In genomic region chr1:197081117-197081753, GRCh38 we compare ENCODE assay signal across 30 cellular contexts. TPM values are rescaled to one million over a fixed set of nuclear protein-coding genes. Genes with fewer than 3 reads are reported as not detected.
DNase-seq lines count a peak whose midpoint lies in the region; TF ChIP-seq lines count a peak whose summit lies in the region.
"Had no signal": no experiment of that assay in that cellular context is flagged by ENCODE, and none has a peak within 500 bp of the region (broad histone marks: within the 10 kb centered on the region; RNA-seq: fewer than 3 reads in every experiment).

No MANE protein-coding gene starts in this region.

- TF ChIP-seq CTCF in A673 (conservative IDR thresholded peaks at IDR 0.05; ENCODE audit: low read depth, low read length) (no peak), HEK293 (tag by site-specific recombination; IDR thresholded peaks at IDR 0.05) (no peak), chondrocyte (IDR thresholded peaks at IDR 0.05) (no peak)

- H3K27ac ChIP-seq in A673 (ENCODE audit: low read depth, low read length, poor library complexity, severe bottlenecking) (no peak overlapping the region), HEK293 (ENCODE audit: extremely low read depth, low read depth, low read length) (no peak overlapping the region)
- H3K27ac ChIP-seq: GM23248, KMS-11, SK-N-MC had no signal

- CTCF ChIA-PET in A673 (lab: Charles Lee) (no interaction called here), HEK293 (lab: Yijun Ruan, JAX) (no interaction called here)

- H3K9me3 ChIP-seq in A673 (ENCODE audit: low read depth, low read length, poor library complexity, severe bottlenecking), result peaks cover 17% of the 10 kb centered on the region
- no peaks in the 10 kb centered on the region for H3K9me3 ChIP-seq in HEK293 (ENCODE audit: control insufficient read depth, insufficient read depth, low read depth, low read length)

- peaks cover 46% of the 10 kb centered on the region for H3K36me3 ChIP-seq in A673 (ENCODE audit: insufficient read depth, low read length, poor library complexity, severe bottlenecking)
- H3K36me3 ChIP-seq in HEK293 (ENCODE audit: control insufficient read depth in 2 of 2, insufficient read depth in 1 of 2, low read length in 2 of 2), result peaks cover 29 to 45% of the 10 kb centered on the region in 2 experiments

- intact Hi-C loops in A673 (cut with micrococcal nuclease; ENCODE audit: unreplicated experiment), result no loop called here

- H3K4me1 Mint-ChIP-seq in chondrocyte (ENCODE audit: low read depth), result no peaks in the 10 kb centered on the region
- H3K4me1 Mint-ChIP-seq: B cell; CD14-positive monocyte; CD8-positive, alpha-beta memory T cell; H9 had no signal

- H3K27ac Mint-ChIP-seq in chondrocyte (ENCODE audit: unreplicated experiment), result no peak overlapping the region
- H3K27ac Mint-ChIP-seq: B cell; CD14-positive monocyte; CD8-positive, alpha-beta memory T cell; H9; HFFc6 had no signal

- POLR2A ChIA-PET in A673 (lab: Charles Lee; ENCODE audit: low non-redundant PET), result no interaction called here
- POLR2A ChIA-PET in HEK293 (lab: Yijun Ruan, JAX), result no interaction called here

- H3K4me3 Mint-ChIP-seq in chondrocyte (ENCODE audit: unreplicated experiment), result no peak overlapping the region
- H3K4me3 Mint-ChIP-seq: B cell, CD14-positive monocyte, H9, HFFc6 had no signal

- no peaks in the 10 kb centered on the region for H3K4me1 ChIP-seq in A673 (ENCODE audit: insufficient read depth, low read length, poor library complexity, severe bottlenecking)
- H3K4me1 ChIP-seq in HEK293 (ENCODE audit: control insufficient read depth, insufficient read depth, low read length), result no peaks in the 10 kb centered on the region

- H3K27me3 ChIP-seq in A673 (replicated peaks; ENCODE audit: insufficient read depth, low read depth, low read length, poor library complexity), result no peaks in the 10 kb centered on the region

- H3K4me3 ChIP-seq in A673 (ENCODE audit: low read depth, low read length, poor library complexity, severe bottlenecking) (no peak overlapping the region), HEK293 (ENCODE audit: low read depth, low read length) (no peak overlapping the region)
- H3K4me3 ChIP-seq: GM12878, GM23248, SK-N-MC had no signal

- BruUV-seq in A673 (replicated peaks; lab: Mats Ljungman, UMichigan), result no TSS peak

- DNase-seq in A673 (ENCODE audit: low spot score), result peak; percentile 13
- DNase-seq in NCI-H69 (lab: John Stamatoyannopoulos, UW), result peak; percentile 16
- DNase-seq in chondrocyte (ENCODE audit: low spot score), result peak; percentile 36
- DNase-seq in activated naive CD4-positive, alpha-beta T cell treated with anti-CD3 and anti-CD28 coated beads, Interleukin-2, amount 50 U/mL, for 16 hours, result no peak
- DNase-seq in GF-D8 (lab: John Stamatoyannopoulos, UW), result no peak
- DNase-seq in occipital lobe (lab: John Stamatoyannopoulos, UW), result no peak
- DNase-seq: CD8-positive, alpha-beta memory T cell; DMS 273 treated with DMSO at 0.1 percent for 48 hours; GM23248; H9; HFFc6; IMR-90; MV-4-11; NCI-H1105 treated with DMSO at 0.1 percent for 48 hours; NCI-H146; NCI-H2029; NCI-H446; NCI-H524 treated with DMSO at 0.1 percent for 48 hours; NCI-H82; NK-92 treated with Interleukin-12 subunit alpha and Interleukin-12 subunit beta, amount 100 ng/mL, for 24 hours; SIG-M5 had no signal

- H3K9me3 Mint-ChIP-seq in chondrocyte (ENCODE audit: low read depth), result peaks cover 19% of the 10 kb centered on the region

- H3K36me3 Mint-ChIP-seq in chondrocyte (ENCODE audit: low read depth), result peaks cover 23% of the 10 kb centered on the region

- peaks cover 3% of the 10 kb centered on the region for H3K27me3 Mint-ChIP-seq in chondrocyte (ENCODE audit: low read depth)
- H3K27me3 Mint-ChIP-seq: B cell had no signal

TF ChIP-seq in HEK293, 187 proteins besides CTCF, POLR2A, EP300 and RAD21:
- TF ChIP-seq ZNF292 (tag by site-specific recombination; IDR thresholded peaks at IDR 0.05; ENCODE audit: borderline replicate concordance, low read depth) (no peak), ZNF830 (tag by site-specific recombination; IDR thresholded peaks at IDR 0.05; ENCODE audit: low read depth) (no peak), OVOL3 (tag by site-specific recombination; IDR thresholded peaks at IDR 0.05) (no peak), ZNF624 (tag by site-specific recombination; IDR thresholded peaks at IDR 0.05) (no peak), ZSCAN4 (tag by site-specific recombination; IDR thresholded peaks at IDR 0.05) (no peak), ZNF514 (tag by site-specific recombination; IDR thresholded peaks at IDR 0.05) (no peak), ZNF585B (tag by site-specific recombination; IDR thresholded peaks at IDR 0.05) (peak; percentile 91), ZNF555 (tag by site-specific recombination; conservative IDR thresholded peaks at IDR 0.05) (peak; percentile 17; the same call in 1 of the 2 replicates), HOXD13 (CRISPR knock-in tag; IDR thresholded peaks at IDR 0.05; ENCODE audit: borderline replicate concordance) (no peak), ZNF768 (tag by site-specific recombination; IDR thresholded peaks at IDR 0.05) (no peak), TRIM28 (IDR thresholded peaks at IDR 0.05; ENCODE audit: borderline replicate concordance, low read length) (peak; percentile 82; the same call in 1 of the 2 replicates), SETDB1 (IDR thresholded peaks at IDR 0.05; ENCODE audit: insufficient read length, low read length) (peak; percentile 74), ZNF239 (tag by site-specific recombination; IDR thresholded peaks at IDR 0.05) (no peak), ZXDB (tag by site-specific recombination; IDR thresholded peaks at IDR 0.05) (no peak), ZNF777 (tag by site-specific recombination; IDR thresholded peaks at IDR 0.05; ENCODE audit: borderline replicate concordance) (no peak), MYNN (tag by site-specific recombination; IDR thresholded peaks at IDR 0.05; ENCODE audit: borderline replicate concordance) (no peak)
- TF ChIP-seq, protein P1, sequence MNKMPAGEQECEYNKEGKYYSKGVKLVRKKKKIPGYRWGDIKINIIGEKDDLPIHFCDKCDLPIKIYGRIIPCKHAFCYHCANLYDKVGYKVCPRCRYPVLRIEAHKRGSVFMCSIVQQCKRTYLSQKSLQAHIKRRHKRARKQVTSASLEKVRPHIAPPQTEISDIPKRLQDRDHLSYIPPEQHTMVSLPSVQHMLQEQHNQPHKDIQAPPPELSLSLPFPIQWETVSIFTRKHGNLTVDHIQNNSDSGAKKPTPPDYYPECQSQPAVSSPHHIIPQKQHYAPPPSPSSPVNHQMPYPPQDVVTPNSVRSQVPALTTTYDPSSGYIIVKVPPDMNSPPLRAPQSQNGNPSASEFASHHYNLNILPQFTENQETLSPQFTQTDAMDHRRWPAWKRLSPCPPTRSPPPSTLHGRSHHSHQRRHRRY (tag by site-specific recombination; IDR thresholded peaks at IDR 0.05), result no peak
- TF ChIP-seq, protein P2, sequence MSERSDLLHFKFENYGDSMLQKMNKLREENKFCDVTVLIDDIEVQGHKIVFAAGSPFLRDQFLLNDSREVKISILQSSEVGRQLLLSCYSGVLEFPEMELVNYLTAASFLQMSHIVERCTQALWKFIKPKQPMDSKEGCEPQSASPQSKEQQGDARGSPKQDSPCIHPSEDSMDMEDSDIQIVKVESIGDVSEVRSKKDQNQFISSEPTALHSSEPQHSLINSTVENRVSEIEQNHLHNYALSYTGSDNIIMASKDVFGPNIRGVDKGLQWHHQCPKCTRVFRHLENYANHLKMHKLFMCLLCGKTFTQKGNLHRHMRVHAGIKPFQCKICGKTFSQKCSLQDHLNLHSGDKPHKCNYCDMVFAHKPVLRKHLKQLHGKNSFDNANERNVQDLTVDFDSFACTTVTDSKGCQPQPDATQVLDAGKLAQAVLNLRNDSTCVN (tag by site-specific recombination; optimal IDR thresholded peaks at IDR 0.05), result no peak

RNA-seq across cellular contexts. Expression of gene F13B, which starts 14.2 kb away (rescaled TPM):
- total RNA-seq in A673 (2021), result not detected in 2 replicates
- not detected in 3 replicates for total RNA-seq in chondrocyte
- total RNA-seq in occipital lobe, result not detected
- total RNA-seq: A172; B cell; CD8-positive, alpha-beta memory T cell; G401; GM12878; GM23248; H9; HFFc6; IMR-90; T-helper 1 cell treated with Interleukin-12 subunit alpha and Interleukin-12 subunit beta and Interleukin-4 antibody, amounts not matched to agents 30 ng/mL and 1 ng/mL, for 36 hours had no signal

Comparison
In these comparisons a context has a peak if more than half of its experiments do, and no peak if none do; other contexts are left out.
1. DNase-seq: peak in A673 (single experiment), NCI-H69 (single experiment) and chondrocyte (single experiment); none in activated naive CD4-positive, alpha-beta T cell treated with anti-CD3 and anti-CD28 coated beads, Interleukin-2, amount 50 U/mL, for 16 hours (single experiment), GF-D8 (single experiment) and occipital lobe (single experiment).